Comparison of ENCODE assay signal across 20 cellular contexts in the genomic region with DNA sequence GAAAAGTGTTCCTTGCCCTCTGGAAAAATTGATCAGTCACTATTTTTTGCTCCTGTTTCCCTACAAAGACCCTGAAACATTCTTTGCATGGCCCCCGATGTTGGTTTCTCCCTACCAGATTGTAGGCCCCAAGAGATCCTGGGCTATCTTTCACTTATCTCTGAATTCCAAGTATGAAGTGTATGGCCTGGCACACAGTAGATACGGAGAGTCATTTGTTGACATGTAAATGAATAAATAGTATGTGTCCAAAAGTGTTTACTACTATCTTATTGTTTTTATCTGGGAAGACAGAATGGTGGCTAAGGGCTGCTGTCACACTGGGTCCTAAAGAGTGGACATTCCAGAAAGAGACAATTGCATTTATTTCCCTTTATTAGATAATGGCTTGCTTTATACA. TPM values are rescaled to one million over a fixed set of nuclear protein-coding genes. Genes with fewer than 3 reads are reported as not detected.
DNase-seq lines count a peak whose midpoint lies in the region; ATAC-seq and TF ChIP-seq lines count a peak whose summit lies in the region.
"Had no signal": no experiment of that assay in that cellular context is flagged by ENCODE, and none has a peak within 500 bp of the region (broad histone marks: within the 10 kb centered on the region; RNA-seq: fewer than 3 reads in every experiment).

No MANE protein-coding gene starts in this region.

- in situ Hi-C loops in IMR-90 (cut with MboI; ENCODE audit: low sequenced_read_pairs) (no loop called here), brain microvascular endothelial cell (cut with HindIII; ENCODE audit: low pct_ligation_motif_present, low sequenced_read_pairs) (no loop called here)

- H3K56ac ChIP-seq in IMR-90 (ENCODE audit: extremely low read depth, insufficient read depth, low read length) = no peak overlapping the region
- H3K56ac ChIP-seq in mesendoderm (ENCODE audit: low read length) = no peak overlapping the region

- H3K27ac ChIP-seq in IMR-90 (ENCODE audit: insufficient read depth, low read length) = no peak overlapping the region
- H3K27ac ChIP-seq in brain microvascular endothelial cell = peak overlapping the region; percentile 86
- H3K27ac ChIP-seq in mesendoderm (ENCODE audit: low read depth, low read length) = no peak overlapping the region
- H3K27ac ChIP-seq in smooth muscle cell (ENCODE audit: low read depth) = peak overlapping the region; percentile 89

- H4K8ac ChIP-seq in IMR-90 (ENCODE audit: low read depth in 2 of 2, low read length in 2 of 2) (peak overlapping the region in 1 of 2 experiments; percentile 41; a peak in 1 of 4 replicates), mesendoderm (ENCODE audit: low read depth, low read length) (no peak overlapping the region)

- H3K14ac ChIP-seq in IMR-90 (replicated peaks; ENCODE audit: low read depth, low read length) = peak overlapping the region; percentile 68

- WGBS in IMR-90 (ENCODE audit: extremely low coverage in 2 of 2, insufficient read length in 1 of 2), 2 experiments = no CpG with 5 or more reads among the region's 2 CpGs
- no CpG with 5 or more reads among the region's 2 CpGs for WGBS in mesendoderm (ENCODE audit: extremely low coverage, insufficient coverage, low lambda C conversion rate)
- WGBS in smooth muscle cell (ENCODE audit: low lambda C conversion rate) = 80% methylated on average over 2 of the region's 2 CpGs

- H3K23ac ChIP-seq in IMR-90 (ENCODE audit: low read depth, low read length) (peak overlapping the region; percentile 22; the same call in 1 of the 2 replicates), mesendoderm (ENCODE audit: low read length) (no peak overlapping the region)

- H3K18ac ChIP-seq in IMR-90 (ENCODE audit: low read depth, low read length) (peak overlapping the region; percentile 88; the same call in 1 of the 2 replicates), mesendoderm (ENCODE audit: low read length) (peak overlapping the region; percentile 75)

- intact Hi-C loops in IMR-90 (cut with micrococcal nuclease) = loop anchor here (5.0 to 10.0 kb wide), 2 partner anchors 78 to 369 kb away; a partner anchor contains a TSS

- H2BK5ac ChIP-seq in IMR-90 (ENCODE audit: low read depth, low read length, poor library complexity, severe bottlenecking) = peak overlapping the region; percentile 70
- no peak overlapping the region for H2BK5ac ChIP-seq in mesendoderm (ENCODE audit: low read length)

- BruUV-seq in IMR-90 (replicated peaks; lab: Mats Ljungman, UMichigan) = no TSS peak

- H3K27me3 ChIP-seq in IMR-90 (ENCODE audit: control insufficient read depth, insufficient read depth, low read length) (no peaks in the 10 kb centered on the region), brain microvascular endothelial cell (replicated peaks) (no peaks in the 10 kb centered on the region), mesendoderm (ENCODE audit: insufficient read depth, low read length, poor library complexity) (no peaks in the 10 kb centered on the region), smooth muscle cell (ENCODE audit: low read depth) (no peaks in the 10 kb centered on the region)
- H3K27me3 ChIP-seq: BE2C had no signal

- H4K5ac ChIP-seq in IMR-90 (ENCODE audit: low read depth, low read length) = peak overlapping the region; percentile 82; the same call in 1 of the 2 replicates
- no peak overlapping the region for H4K5ac ChIP-seq in mesendoderm (ENCODE audit: low read length)

- 0 out of 2 replicates have a peak, but pooled peaks cover 6% of the 10 kb centered on the region for H3K9me1 ChIP-seq in IMR-90 (ENCODE audit: insufficient read depth, low read length)

- H3K36me3 ChIP-seq in IMR-90 (ENCODE audit: control insufficient read depth, insufficient read depth, low read length) (no peaks in the 10 kb centered on the region), brain microvascular endothelial cell (replicated peaks) (no peaks in the 10 kb centered on the region), mesendoderm (ENCODE audit: control insufficient read depth, insufficient read depth, low read length) (no peaks in the 10 kb centered on the region), smooth muscle cell (ENCODE audit: low read depth) (no peaks in the 10 kb centered on the region)
- H3K36me3 ChIP-seq: HAP-1 had no signal

- H3K4me1 ChIP-seq in IMR-90 (ENCODE audit: control insufficient read depth, insufficient read depth, low read length) (peaks cover 13% of the 10 kb centered on the region), mesendoderm (ENCODE audit: control insufficient read depth, low read depth, low read length) (peaks cover 6% of the 10 kb centered on the region), smooth muscle cell (ENCODE audit: low read depth) (peaks cover 3% of the 10 kb centered on the region)
- H3K4me1 ChIP-seq: BE2C had no signal

- H3K9ac ChIP-seq in IMR-90 (ENCODE audit: low read depth, low read length) (no peak overlapping the region), mesendoderm (ENCODE audit: low read length) (no peak overlapping the region), smooth muscle cell (ENCODE audit: low read depth) (no peak overlapping the region)

- dilution Hi-C loops in IMR-90 (cut with HindIII; ENCODE audit: low sequenced_read_pairs, unreplicated experiment) = no loop called here

- H3K79me2 ChIP-seq in mesendoderm (ENCODE audit: control insufficient read depth, insufficient read depth, low read length) = no peaks in the 10 kb centered on the region
- H3K79me2 ChIP-seq in smooth muscle cell (ENCODE audit: low read depth) = no peaks in the 10 kb centered on the region

- H3K4me2 ChIP-seq in IMR-90 (ENCODE audit: low read depth, low read length) (peak overlapping the region; percentile 66), mesendoderm (ENCODE audit: low read length) (no peak overlapping the region), smooth muscle cell (no peak overlapping the region)
- H3K4me2 ChIP-seq: GM23338 had no signal

- CTCF ChIA-PET in IMR-90 (lab: Yijun Ruan, JAX) = no interaction called here

- H3K4ac ChIP-seq in IMR-90 (ENCODE audit: low read depth, low read length) = peak overlapping the region; percentile 80
- H3K4ac ChIP-seq in mesendoderm (ENCODE audit: low read depth, low read length) = no peak overlapping the region

- TF ChIP-seq POLR2A in IMR-90 (IDR thresholded peaks at IDR 0.05; ENCODE audit: low read depth, low read length) = no peak

- H2AK5ac ChIP-seq in IMR-90 (ENCODE audit: low read depth, low read length) = no peak overlapping the region
- no peak overlapping the region for H2AK5ac ChIP-seq in mesendoderm (ENCODE audit: low read length)

- H2AK9ac ChIP-seq in IMR-90 (replicated peaks; ENCODE audit: low read depth, low read length, poor library complexity) = no peak overlapping the region

- H4K91ac ChIP-seq in IMR-90 (ENCODE audit: insufficient read depth, low read depth, low read length) = peak overlapping the region; percentile 14; the same call in 1 of the 2 replicates

- peak overlapping the region; percentile 51 for H2BK120ac ChIP-seq in IMR-90 (ENCODE audit: low read depth, low read length)
- no peak overlapping the region for H2BK120ac ChIP-seq in mesendoderm (ENCODE audit: low read depth, low read length)

- no peak for TF ChIP-seq RAD21 in IMR-90 (IDR thresholded peaks at IDR 0.05; ENCODE audit: low read length)

- H2AFZ ChIP-seq in IMR-90 (replicated peaks; ENCODE audit: low read length, poor library complexity) (no peak overlapping the region), smooth muscle cell (ENCODE audit: low read depth) (no peak overlapping the region)
- H2AFZ ChIP-seq: GM23338 had no signal

- H2BK20ac ChIP-seq in IMR-90 (ENCODE audit: low read depth, low read length) = peak overlapping the region; percentile 75; the same call in 1 of the 2 replicates

- H3K79me1 ChIP-seq in IMR-90 (ENCODE audit: low read depth in 1 of 2, low read length in 2 of 2) (peaks cover 4 to 14% of the 10 kb centered on the region in 2 experiments; a peak in 2 of 4 replicates), mesendoderm (ENCODE audit: low read length) (no peaks in the 10 kb centered on the region)

- POLR2A ChIA-PET in IMR-90 (lab: Charles Lee; ENCODE audit: unreplicated experiment) = interaction anchor here (0.5 to 0.6 kb wide), 2 partner anchors 1285 to 1650 kb away, joined by 3 read pairs; no protein-coding TSS in a partner anchor

- no peak for ATAC-seq in IMR-90 (ENCODE audit: low read depth)
- ATAC-seq in HG02840 (IDR thresholded peaks at IDR 0.05; ENCODE audit: low FRiP score, unreplicated experiment) = no peak
- ATAC-seq: GM12878, GM23338 had no signal

- no peak overlapping the region for H3K4me3 ChIP-seq in IMR-90 (ENCODE audit: insufficient read depth, low read depth, low read length)
- H3K4me3 ChIP-seq in brain microvascular endothelial cell (ENCODE audit: low read depth, low read length) = no peak overlapping the region
- no peak overlapping the region for H3K4me3 ChIP-seq in mesendoderm (ENCODE audit: low read length)
- H3K4me3 ChIP-seq in smooth muscle cell = no peak overlapping the region
- H3K4me3 ChIP-seq: GM12878, GM23338, HAP-1 had no signal

- H4K20me1 ChIP-seq in IMR-90 (ENCODE audit: insufficient read depth, low read length) (no peaks in the 10 kb centered on the region), smooth muscle cell (ENCODE audit: low read depth) (no peaks in the 10 kb centered on the region)

- H3K9me3 ChIP-seq in IMR-90 (ENCODE audit: control insufficient read depth, insufficient read depth, low read length) (no peaks in the 10 kb centered on the region), smooth muscle cell (replicated peaks; ENCODE audit: low read depth) (no peaks in the 10 kb centered on the region)
- H3K9me3 ChIP-seq: BE2C, HAP-1 had no signal

- TF ChIP-seq CTCF in IMR-90 (conservative IDR thresholded peaks at IDR 0.05; ENCODE audit: low read depth, low read length) (no peak), brain microvascular endothelial cell (IDR thresholded peaks at IDR 0.05; ENCODE audit: low read depth, low read length, missing control alignments) (no peak), smooth muscle cell (IDR thresholded peaks at IDR 0.05; ENCODE audit: borderline replicate concordance, insufficient read depth, poor library complexity, severe bottlenecking) (no peak)

- no peaks in the 10 kb centered on the region for H3F3A ChIP-seq in smooth muscle cell (ENCODE audit: low read depth)

- no peak for DNase-seq in IMR-90
- DNase-seq in brain microvascular endothelial cell = no peak
- DNase-seq in mesendoderm = no peak
- no peak for DNase-seq in smooth muscle cell (lab: John Stamatoyannopoulos, UW; ENCODE audit: unreplicated experiment)
- no peak for DNase-seq in AG08395 (ENCODE audit: low spot score)
- DNase-seq in RKO (ENCODE audit: low spot score) = no peak
- DNase-seq: BE2C, COR-L47, DMS79, Kasumi-1, NCI-H1694 treated with DMSO at 0.1 percent for 48 hours, NCI-H2081 treated with DMSO at 0.1 percent for 48 hours, NCI-H2171 treated with DMSO at 0.1 percent for 48 hours, NCI-H524 treated with DMSO at 0.1 percent for 48 hours, NCI-H82, Right ventricle myocardium superior had no signal

- H2BK15ac ChIP-seq in IMR-90 (ENCODE audit: low read depth, low read length) (0 out of 3 replicates have a peak overlapping the region, but pooled peaks have one; percentile 2), mesendoderm (replicated peaks; ENCODE audit: low read depth) (peak overlapping the region; percentile 25)

RNA-seq across cellular contexts. Expression of a gene that starts 7.4 kb away (rescaled TPM):
- total RNA-seq in IMR-90 (2012; rRNA removed) (0.28 TPM in 1 of 2 replicates, not detected in the other), smooth muscle cell (0.18 and 0.31 TPM in 2 replicates)
- polyA plus RNA-seq in IMR-90 (2012; rRNA removed) (0.16 and 0.24 TPM in 2 replicates), smooth muscle cell (0.47 TPM in 1 of 2 replicates, not detected in the other)
- polyA plus RNA-seq in IMR-90 (2012; cell fraction: cytosol; rRNA removed) = 0.01 TPM in 1 of 2 replicates, not detected in the other
- polyA plus RNA-seq in IMR-90 (2012; cell fraction: nucleus; rRNA removed; ENCODE audit: low replicate concordance) = 0.36 and 1.3 TPM in 2 replicates
- 0.04 TPM for polyA plus RNA-seq in mesendoderm (2013, experiment 1 of 2)
- 0.06 TPM for polyA plus RNA-seq in mesendoderm (2013, experiment 2 of 2)
- total RNA-seq: Right ventricle myocardium superior had no signal

Comparison
In these comparisons a context has a peak if more than half of its experiments do, and no peak if none do; other contexts are left out.
1. H3K27ac ChIP-seq: peak in brain microvascular endothelial cell (single experiment) and smooth muscle cell (single experiment); none in IMR-90 (single experiment) and mesendoderm (single experiment).